Comparison of ENCODE assay signal across 1 cellular context in the genomic region with DNA sequence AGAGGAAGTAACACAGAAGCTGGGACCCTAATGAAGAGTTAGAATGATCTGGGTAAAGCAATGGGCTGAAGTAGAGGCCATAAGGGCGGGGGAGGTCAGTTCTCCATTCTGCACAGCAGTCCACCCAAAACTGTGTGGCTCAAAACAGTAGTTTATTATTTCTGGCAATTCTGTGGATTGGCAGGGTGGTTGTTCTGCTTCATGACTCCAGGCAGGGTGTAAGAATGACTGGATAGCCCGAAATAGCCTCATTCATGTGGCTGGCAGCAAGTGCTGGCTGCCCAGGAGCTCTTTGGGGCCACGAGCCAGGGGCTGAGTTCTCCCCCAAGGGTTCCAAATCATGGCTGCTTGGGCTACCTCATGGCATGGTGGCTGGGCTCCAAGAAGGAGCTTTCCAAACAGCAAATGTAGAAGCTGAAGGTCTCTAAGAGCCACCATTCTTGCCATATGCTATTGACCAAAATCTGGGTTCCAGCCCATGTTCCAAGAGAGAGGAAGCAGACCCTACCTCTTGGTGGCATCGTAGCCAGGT.
TF ChIP-seq lines count a peak whose summit lies in the region.

No MANE protein-coding gene starts in this region.

TF ChIP-seq in GM12878, 131 proteins besides CTCF, POLR2A, EP300 and RAD21:
- TF ChIP-seq YBX1 (IDR thresholded peaks at IDR 0.05), result no peak
- peak; percentile 57; the same call in 1 of the 2 replicates for TF ChIP-seq PAX5 (IDR thresholded peaks at IDR 0.05; ENCODE audit: borderline replicate concordance, low read depth, low read length)
